15 cellular contexts compared by ENCODE assay signal in the genomic region with DNA sequence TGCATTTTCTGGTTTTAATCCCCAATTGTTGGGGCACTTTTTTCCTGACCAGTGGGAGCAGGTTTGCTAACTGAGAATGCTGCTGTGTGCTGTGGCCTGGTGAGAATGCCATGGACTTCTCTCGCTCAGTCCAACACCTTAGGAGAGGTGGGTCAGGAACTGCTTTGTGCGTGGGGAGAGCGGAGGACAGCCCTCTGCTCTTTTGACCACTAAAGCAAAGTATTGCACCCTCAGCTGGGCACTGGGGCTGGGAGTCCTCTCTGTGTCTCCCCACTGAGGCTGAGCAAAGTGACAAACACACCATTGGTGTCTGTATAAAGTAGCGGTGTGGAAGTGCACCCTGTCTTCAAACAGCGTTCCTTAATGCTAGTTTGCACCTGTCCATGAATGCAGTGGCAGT.
"Had no signal": no experiment of that assay in that cellular context is flagged by ENCODE, and none has a peak within 500 bp of the region (broad histone marks: within the 10 kb centered on the region; RNA-seq: fewer than 3 reads in every experiment).

No MANE protein-coding gene starts in this region.

- H3K27me3 ChIP-seq: colonic mucosa, testis, tibial nerve had no signal

- ATAC-seq: naive thymus-derived CD4-positive, alpha-beta T cell; stimulated activated memory B cell treated with anti-CD40 and anti-IgM and Interleukin-4, amounts not matched to agents 10 μg/mL and 1 μg/mL and 100 μg/mL, for 72 hours had no signal

- H3K4me3 Mint-ChIP-seq: immature natural killer cell; naive thymus-derived CD4-positive, alpha-beta T cell; nephron progenitor cell; stimulated activated memory B cell treated with anti-CD40 and anti-IgM and Interleukin-4, amounts not matched to agents 10 μg/mL and 1 μg/mL and 100 μg/mL, for 72 hours; stimulated activated naive CD8-positive, alpha-beta T cell treated with anti-CD3 and anti-CD28 coated beads, Interleukin-15, Interleukin-2, amounts not matched to agents 100 ng/mL and 50 ng/mL, for 24 hours had no signal

- H3K4me3 ChIP-seq: colonic mucosa, esophagus squamous epithelium, testis, tibial nerve had no signal

- H3K9me3 ChIP-seq: colonic mucosa, esophagus squamous epithelium, neutrophil, testis, tibial nerve had no signal

- H3K27ac ChIP-seq: colonic mucosa, esophagus squamous epithelium, neutrophil, testis, tibial nerve had no signal

- H3K27me3 Mint-ChIP-seq: stimulated activated memory B cell treated with anti-CD40 and anti-IgM and Interleukin-4, amounts not matched to agents 10 μg/mL and 1 μg/mL and 100 μg/mL, for 72 hours had no signal

- H3K36me3 ChIP-seq: colonic mucosa, esophagus squamous epithelium, neutrophil had no signal

- DNase-seq: colonic mucosa; dermis blood vessel endothelial cell; esophagus squamous epithelium; foreskin fibroblast; immature natural killer cell; left ventricle myocardium superior; naive thymus-derived CD4-positive, alpha-beta T cell; nephron progenitor cell; stimulated activated CD4-positive, alpha-beta T cell treated with anti-CD3 and anti-CD28 coated beads, Interleukin-4, amount 100 ng/mL, for 24 hours; testis had no signal

- FAIRE-seq: keratinocyte had no signal

- H3K27ac Mint-ChIP-seq: immature natural killer cell; naive thymus-derived CD4-positive, alpha-beta T cell; nephron progenitor cell; stimulated activated memory B cell treated with anti-CD40 and anti-IgM and Interleukin-4, amounts not matched to agents 10 μg/mL and 1 μg/mL and 100 μg/mL, for 72 hours; stimulated activated naive CD8-positive, alpha-beta T cell treated with anti-CD3 and anti-CD28 coated beads, Interleukin-15, Interleukin-2, amounts not matched to agents 100 ng/mL and 50 ng/mL, for 24 hours had no signal

- H3K4me1 ChIP-seq: colonic mucosa had no signal

- H3K36me3 Mint-ChIP-seq: immature natural killer cell; naive thymus-derived CD4-positive, alpha-beta T cell had no signal

- H3K4me1 Mint-ChIP-seq: immature natural killer cell had no signal
